Comparison of ENCODE assay signal across 20 cellular contexts in the genomic region with DNA sequence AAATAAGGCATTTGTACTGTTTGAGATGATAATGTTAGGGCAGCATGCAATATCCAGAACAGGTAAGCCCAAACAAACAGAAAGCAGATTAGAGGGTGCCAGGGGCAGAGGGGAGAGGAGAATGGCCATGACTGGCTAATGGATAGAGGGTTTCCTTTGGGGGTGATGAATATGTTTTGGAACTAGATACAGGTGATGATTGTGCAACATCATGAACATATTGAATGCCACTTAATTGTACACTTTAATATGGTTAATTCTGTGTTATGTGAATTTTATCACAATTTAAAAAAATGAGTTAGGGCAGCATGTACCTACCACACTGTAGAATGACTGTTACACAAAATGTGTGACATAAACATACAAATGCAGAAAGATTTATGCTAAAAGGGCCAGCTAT.
DNase-seq lines count a peak whose midpoint lies in the region; ATAC-seq, FAIRE-seq and TF ChIP-seq lines count a peak whose summit lies in the region.
"Had no signal": no experiment of that assay in that cellular context is flagged by ENCODE, and none has a peak within 500 bp of the region (broad histone marks: within the 10 kb centered on the region; RNA-seq: fewer than 3 reads in every experiment).

No MANE protein-coding gene starts in this region.

- POLR2A ChIA-PET in K562 (lab: Yijun Ruan, JAX) = no interaction called here

- intact Hi-C loops in K562 (cut with micrococcal nuclease) = no loop called here
- intact Hi-C loops in uterus (cut with DNase I; ENCODE audit: low total_unique reads) = no loop called here

- H3K27me3 ChIP-seq in K562 (ENCODE audit: control insufficient read depth in 2 of 2, insufficient read depth in 2 of 2, low read length in 2 of 2) = no peaks in the 10 kb centered on the region
- no peaks in the 10 kb centered on the region for H3K27me3 ChIP-seq in trophoblast cell (ENCODE audit: insufficient read depth, low read length)
- H3K27me3 ChIP-seq in uterus = no peaks in the 10 kb centered on the region
- H3K27me3 ChIP-seq: Peyer's patch had no signal

- H3K4me3 ChIP-seq in K562 = no peak overlapping the region
- H3K4me3 ChIP-seq in trophoblast cell (ENCODE audit: low read depth, low read length) = no peak overlapping the region
- no peak overlapping the region for H3K4me3 ChIP-seq in uterus
- H3K4me3 ChIP-seq: Peyer's patch had no signal

- peak overlapping the region; percentile 69 for H2BK5ac ChIP-seq in trophoblast cell (ENCODE audit: low read depth, low read length, poor library complexity)

- peak overlapping the region; percentile 79 for H3K14ac ChIP-seq in trophoblast cell (ENCODE audit: low read length)

- H2AFZ ChIP-seq in K562 (ENCODE audit: low read depth, low read length) = no peak overlapping the region
- H2AFZ ChIP-seq in trophoblast cell (ENCODE audit: insufficient read depth, low read length, poor library complexity) = no peak overlapping the region

- H3K27ac ChIP-seq in K562 (ENCODE audit: extremely low read depth, low read depth, low read length) (no peak overlapping the region), trophoblast cell (ENCODE audit: low read depth, low read length) (no peak overlapping the region), uterus (peak overlapping the region; percentile 75 to 82)
- H3K27ac ChIP-seq: KMS-11, Peyer's patch had no signal

- TF ChIP-seq CTCF in HFFc6 (IDR thresholded peaks at IDR 0.05) (no peak), K562 (IDR thresholded peaks at IDR 0.05 in 2 of 3, conservative IDR thresholded peaks at IDR 0.05 in 1 of 3; ENCODE audit: insufficient read depth in 2 of 3, low read depth in 1 of 3, low read length in 3 of 3) (no peak), uterus (IDR thresholded peaks at IDR 0.05) (no peak)

- no peak overlapping the region for H3K18ac ChIP-seq in trophoblast cell (ENCODE audit: low read length)

- no peak for TF ChIP-seq EP300 in K562 (IDR thresholded peaks at IDR 0.05; ENCODE audit: low read length)

- no peak for ATAC-seq in K562

- peaks cover 3% of the 10 kb centered on the region; the same call in 1 of the 2 replicates for H3K9me3 Mint-ChIP-seq in HFFc6

- no peaks in the 10 kb centered on the region for H4K20me1 ChIP-seq in K562 (replicated peaks; ENCODE audit: control insufficient read depth, insufficient read depth, low read length)

- H3K23ac ChIP-seq in trophoblast cell (ENCODE audit: low read length) = no peak overlapping the region

- no peaks in the 10 kb centered on the region for H3K27me3 Mint-ChIP-seq in HFFc6 (ENCODE audit: insufficient read depth)

- H3K4me3 Mint-ChIP-seq in HFFc6 = no peak overlapping the region
- H3K4me3 Mint-ChIP-seq: CD4-positive, CD25-positive, alpha-beta regulatory T cell had no signal

- H3K27ac Mint-ChIP-seq in HFFc6 = peak overlapping the region; percentile 88
- H3K27ac Mint-ChIP-seq: CD4-positive, CD25-positive, alpha-beta regulatory T cell had no signal

- H3K4me2 ChIP-seq in K562 (ENCODE audit: insufficient read depth, low read length) (no peak overlapping the region), trophoblast cell (ENCODE audit: low read length) (no peak overlapping the region)
- H3K4me2 ChIP-seq: KMS-11 had no signal

- peak overlapping the region; percentile 99 for H2BK12ac ChIP-seq in trophoblast cell (ENCODE audit: low read length)

- no peak overlapping the region for H4K12ac ChIP-seq in trophoblast cell (ENCODE audit: low read depth, low read length)

- H3K79me1 ChIP-seq in trophoblast cell (ENCODE audit: low read length) = peaks cover 25% of the 10 kb centered on the region

- peaks cover 11% of the 10 kb centered on the region for H3K36me3 Mint-ChIP-seq in HFFc6 (ENCODE audit: low read depth)
- H3K36me3 Mint-ChIP-seq: CD4-positive, CD25-positive, alpha-beta regulatory T cell had no signal

- H3K9me3 ChIP-seq in K562 (replicated peaks; ENCODE audit: control insufficient read depth, insufficient read depth, low read depth, low read length) (no peaks in the 10 kb centered on the region), trophoblast cell (ENCODE audit: insufficient read depth, low read depth, low read length) (no peaks in the 10 kb centered on the region), uterus (no peaks in the 10 kb centered on the region)
- H3K9me3 ChIP-seq: Peyer's patch had no signal

- H3K79me2 ChIP-seq in K562 (ENCODE audit: control insufficient read depth, insufficient read depth, low read length) (no peaks in the 10 kb centered on the region), trophoblast cell (ENCODE audit: control insufficient read depth, insufficient read depth, low read length, poor library complexity) (peaks cover 6% of the 10 kb centered on the region)

- TF ChIP-seq POLR2A in K562 (conservative IDR thresholded peaks at IDR 0.05) (no peak), uterus (IDR thresholded peaks at IDR 0.05) (no peak)

- H3K36me3 ChIP-seq in K562 (ENCODE audit: control insufficient read depth, insufficient read depth, low read length) = no peaks in the 10 kb centered on the region
- H3K36me3 ChIP-seq in trophoblast cell (ENCODE audit: control insufficient read depth in 1 of 2, insufficient read depth in 2 of 2, low read length in 2 of 2) = no peaks in the 10 kb centered on the region
- H3K36me3 ChIP-seq in uterus = no peaks in the 10 kb centered on the region
- H3K36me3 ChIP-seq: Peyer's patch had no signal

- H3K4me1 ChIP-seq in K562 (replicated peaks in 1 of 2; ENCODE audit: control insufficient read depth in 2 of 2, insufficient read depth in 2 of 2, low read length in 2 of 2) (no peaks in the 10 kb centered on the region; a peak in 1 of 5 replicates), trophoblast cell (ENCODE audit: control insufficient read depth in 1 of 2, insufficient read depth in 2 of 2, low read length in 2 of 2) (peaks cover 0 to 7% of the 10 kb centered on the region in 2 experiments), uterus (peaks cover 5 to 13% of the 10 kb centered on the region in 2 donors)
- H3K4me1 ChIP-seq: Peyer's patch had no signal

- TF ChIP-seq RAD21 in K562 (CRISPR knock-in tag; conservative IDR thresholded peaks at IDR 0.05 in 1 of 2, IDR thresholded peaks at IDR 0.05 in 1 of 2) = no peak

- FAIRE-seq in K562 (lab: Jason Lieb, UNC) = no peak
- FAIRE-seq: GM12891 had no signal

- H3K9me1 ChIP-seq in K562 (ENCODE audit: control insufficient read depth, insufficient read depth, low read length) = no peaks in the 10 kb centered on the region

- H4K91ac ChIP-seq in trophoblast cell (ENCODE audit: low read depth, low read length) = peak overlapping the region; percentile 61

- BruUV-seq in K562 (replicated peaks; lab: Mats Ljungman, UMichigan) = no TSS peak

- H3K4ac ChIP-seq in trophoblast cell (ENCODE audit: low read depth, low read length) = peak overlapping the region; percentile 40

- in situ Hi-C loops in K562 (cut with MboI) = no loop called here

- H2BK120ac ChIP-seq in trophoblast cell (ENCODE audit: insufficient read depth, low read length, poor library complexity) = peak overlapping the region; percentile 97

- H3K9ac ChIP-seq in K562 (ENCODE audit: insufficient read depth in 1 of 2, low read depth in 2 of 2, low read length in 2 of 2) (no peak overlapping the region), trophoblast cell (ENCODE audit: low read length) (no peak overlapping the region)
- H3K9ac ChIP-seq: KMS-11 had no signal

- DNase-seq in HFFc6 (no peak), K562 (ENCODE audit: extremely low read depth in 1 of 4, low spot score in 3 of 4) (no peak), trophoblast cell (no peak), uterus (no peak), HUDEP-2 (lab: John Stamatoyannopoulos, UW; ENCODE audit: unreplicated experiment in 76 of 76) (no peak), DMS114 treated with DMSO at 0.1 percent for 48 hours (lab: John Stamatoyannopoulos, UW; ENCODE audit: unreplicated experiment) (no peak), DMS153 treated with DMSO at 0.1 percent for 48 hours (lab: John Stamatoyannopoulos, UW; ENCODE audit: unreplicated experiment) (no peak)
- DNase-seq: CD4-positive, CD25-positive, alpha-beta regulatory T cell; COR-L47; DMS 273 treated with DMSO at 0.1 percent for 48 hours; NCI-H1105; NCI-H146; NCI-H2029; NCI-H345; NCI-H524; NCI-H82; Peyer's patch; T-helper 1 cell had no signal

- peak overlapping the region; percentile 98 for H2AK5ac ChIP-seq in trophoblast cell (ENCODE audit: low read length)

- H4K8ac ChIP-seq in trophoblast cell (ENCODE audit: low read depth, low read length) = no peak overlapping the region

- CTCF ChIA-PET in K562 (lab: Yijun Ruan, JAX; ENCODE audit: low intra/inter-chr PET ratio) = no interaction called here

- H3K4me1 Mint-ChIP-seq in HFFc6 (ENCODE audit: low read depth) = peaks cover 67% of the 10 kb centered on the region
- H3K4me1 Mint-ChIP-seq: CD4-positive, CD25-positive, alpha-beta regulatory T cell had no signal

TF ChIP-seq in K562, 482 proteins besides CTCF, POLR2A, EP300 and RAD21:
- TF ChIP-seq MEIS2 (IDR thresholded peaks at IDR 0.05; ENCODE audit: partially characterized antibody) = no peak
- no peak for TF ChIP-seq FUS (optimal IDR thresholded peaks at IDR 0.05; ENCODE audit: low read depth, low read length)
- peak; percentile 48 for TF ChIP-seq CEBPB (tag; IDR thresholded peaks at IDR 0.05)
- TF ChIP-seq CEBPG (CRISPR knock-in tag; IDR thresholded peaks at IDR 0.05) = no peak
- peak in 1 of 2 experiments; percentile 41; a peak in 1 of 4 replicates for TF ChIP-seq CEBPG (tag; conservative IDR thresholded peaks at IDR 0.05 in 1 of 2, IDR thresholded peaks at IDR 0.05 in 1 of 2)

Comparison
In these comparisons a context has a peak if more than half of its experiments do, and no peak if none do; other contexts are left out.
1. H3K27ac ChIP-seq: peak in uterus (2 of 2); none in K562 (single experiment) and trophoblast cell (single experiment).